ENCODE assay signal across 8 cellular contexts in genomic region chr3:170740726-170741591, GRCh38.
DNase-seq lines count a peak whose midpoint lies in the region; ATAC-seq and TF ChIP-seq lines count a peak whose summit lies in the region.

No MANE protein-coding gene starts in this region.

- peak overlapping the region; percentile 79 for H3K9ac ChIP-seq in skeletal muscle satellite cell (ENCODE audit: low read depth, low read length)

- peaks cover 60% of the 10 kb centered on the region for H3K4me1 ChIP-seq in skeletal muscle satellite cell (ENCODE audit: control insufficient read depth, insufficient read depth, low read length)

- DNase-seq in HFF-Myc (ENCODE audit: extremely low read depth, low read depth) (peak; percentile 96), glomerular visceral epithelial cell (ENCODE audit: extremely low spot score) (peak; percentile 53), iPS-NIHi7 (ENCODE audit: extremely low spot score) (no peak)
- no peak for DNase-seq in stimulated activated CD8-positive, alpha-beta memory T cell treated with anti-CD3 and anti-CD28 coated beads, Interleukin-4, amount 100 ng/mL, for 48 hours

- H3K36me3 ChIP-seq in skeletal muscle satellite cell (ENCODE audit: insufficient read depth, low read length) = no peaks in the 10 kb centered on the region

- ATAC-seq in SK-N-SH treated with all-trans-retinoic acid at 6 μM for 48 hours (peak; percentile 61), GM21576 (IDR thresholded peaks at IDR 0.05; ENCODE audit: unreplicated experiment) (no peak), HG03460 (IDR thresholded peaks at IDR 0.05; ENCODE audit: unreplicated experiment) (no peak)

- TF ChIP-seq CTCF in HFF-Myc (IDR thresholded peaks at IDR 0.05; ENCODE audit: low read depth, low read length, missing control alignments) = no peak

- peak overlapping the region; percentile 68 for H3K4me2 ChIP-seq in skeletal muscle satellite cell (ENCODE audit: low read length)

- no peaks in the 10 kb centered on the region for H3K9me3 ChIP-seq in skeletal muscle satellite cell (replicated peaks; ENCODE audit: low read length)

- peak overlapping the region; percentile 30 for H3K4me3 ChIP-seq in HFF-Myc (replicated peaks; ENCODE audit: low read depth, low read length)
- H3K4me3 ChIP-seq in skeletal muscle satellite cell (ENCODE audit: low read length) = peak overlapping the region; percentile 47

- no peaks in the 10 kb centered on the region for H3K27me3 ChIP-seq in skeletal muscle satellite cell (ENCODE audit: control insufficient read depth, insufficient read depth, low read length)

TF ChIP-seq in SK-N-SH treated with all-trans-retinoic acid at 6 μM for 48 hours, 23 proteins besides CTCF, POLR2A, EP300 and RAD21:
- TF ChIP-seq CSRNP3 (CRISPR knock-in tag; IDR thresholded peaks at IDR 0.05) = no peak
- TF ChIP-seq GLIS3 (CRISPR knock-in tag; IDR thresholded peaks at IDR 0.05) = no peak
- TF ChIP-seq, protein P1, sequence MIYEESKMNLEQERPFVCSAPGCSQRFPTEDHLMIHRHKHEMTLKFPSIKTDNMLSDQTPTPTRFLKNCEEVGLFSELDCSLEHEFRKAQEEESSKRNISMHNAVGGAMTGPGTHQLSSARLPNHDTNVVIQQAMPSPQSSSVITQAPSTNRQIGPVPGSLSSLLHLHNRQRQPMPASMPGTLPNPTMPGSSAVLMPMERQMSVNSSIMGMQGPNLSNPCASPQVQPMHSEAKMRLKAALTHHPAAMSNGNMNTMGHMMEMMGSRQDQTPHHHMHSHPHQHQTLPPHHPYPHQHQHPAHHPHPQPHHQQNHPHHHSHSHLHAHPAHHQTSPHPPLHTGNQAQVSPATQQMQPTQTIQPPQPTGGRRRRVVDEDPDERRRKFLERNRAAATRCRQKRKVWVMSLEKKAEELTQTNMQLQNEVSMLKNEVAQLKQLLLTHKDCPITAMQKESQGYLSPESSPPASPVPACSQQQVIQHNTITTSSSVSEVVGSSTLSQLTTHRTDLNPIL (CRISPR knock-in tag; IDR thresholded peaks at IDR 0.05; ENCODE audit: low read depth) = no peak
- TF ChIP-seq ZFP30 (CRISPR knock-in tag; IDR thresholded peaks at IDR 0.05) = no peak
- TF ChIP-seq ZNF8 (CRISPR knock-in tag; IDR thresholded peaks at IDR 0.05) = no peak
- no peak for TF ChIP-seq SNAI2 (CRISPR knock-in tag; IDR thresholded peaks at IDR 0.05)
- no peak for TF ChIP-seq ZC3H10 (CRISPR knock-in tag; IDR thresholded peaks at IDR 0.05)
- no peak for TF ChIP-seq ZNF70 (CRISPR knock-in tag; IDR thresholded peaks at IDR 0.05)
- TF ChIP-seq PATZ1 (CRISPR knock-in tag; IDR thresholded peaks at IDR 0.05; ENCODE audit: borderline replicate concordance) = no peak
- TF ChIP-seq TOX (CRISPR knock-in tag; IDR thresholded peaks at IDR 0.05; ENCODE audit: borderline replicate concordance) = no peak
- no peak for TF ChIP-seq ISL1 (CRISPR knock-in tag; IDR thresholded peaks at IDR 0.05)
- TF ChIP-seq TCF4 (CRISPR knock-in tag; IDR thresholded peaks at IDR 0.05; ENCODE audit: borderline replicate concordance) = no peak
- TF ChIP-seq, protein P2, sequence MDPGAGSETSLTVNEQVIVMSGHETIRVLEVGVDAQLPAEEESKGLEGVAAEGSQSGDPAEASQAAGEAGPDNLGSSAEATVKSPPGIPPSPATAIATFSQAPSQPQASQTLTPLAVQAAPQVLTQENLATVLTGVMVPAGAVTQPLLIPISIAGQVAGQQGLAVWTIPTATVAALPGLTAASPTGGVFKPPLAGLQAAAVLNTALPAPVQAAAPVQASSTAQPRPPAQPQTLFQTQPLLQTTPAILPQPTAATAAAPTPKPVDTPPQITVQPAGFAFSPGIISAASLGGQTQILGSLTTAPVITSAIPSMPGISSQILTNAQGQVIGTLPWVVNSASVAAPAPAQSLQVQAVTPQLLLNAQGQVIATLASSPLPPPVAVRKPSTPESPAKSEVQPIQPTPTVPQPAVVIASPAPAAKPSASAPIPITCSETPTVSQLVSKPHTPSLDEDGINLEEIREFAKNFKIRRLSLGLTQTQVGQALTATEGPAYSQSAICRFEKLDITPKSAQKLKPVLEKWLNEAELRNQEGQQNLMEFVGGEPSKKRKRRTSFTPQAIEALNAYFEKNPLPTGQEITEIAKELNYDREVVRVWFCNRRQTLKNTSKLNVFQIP (CRISPR knock-in tag; IDR thresholded peaks at IDR 0.05; ENCODE audit: borderline replicate concordance, low read depth) = no peak
- no peak for TF ChIP-seq ESRRG (CRISPR knock-in tag; IDR thresholded peaks at IDR 0.05)
- no peak for TF ChIP-seq RARB (CRISPR knock-in tag; IDR thresholded peaks at IDR 0.05)
TF ChIP-seq in SK-N-SH treated with all-trans-retinoic acid at 6 μM for 48 hours: peak in this region for 0.

Comparison
In these comparisons a context has a peak if more than half of its experiments do, and no peak if none do; other contexts are left out.
1. DNase-seq: peak in HFF-Myc (single experiment) and glomerular visceral epithelial cell (single experiment); none in stimulated activated CD8-positive, alpha-beta memory T cell treated with anti-CD3 and anti-CD28 coated beads, Interleukin-4, amount 100 ng/mL, for 48 hours (single experiment) and iPS-NIHi7 (single experiment).